Comparison of ENCODE assay signal across 8 cellular contexts in genomic region chr17:1561420-1562177, GRCh38. TPM values are rescaled to one million over a fixed set of nuclear protein-coding genes. Genes with fewer than 3 reads are reported as not detected.
DNase-seq lines count a peak whose midpoint lies in the region; ATAC-seq and TF ChIP-seq lines count a peak whose summit lies in the region.

No MANE protein-coding gene starts in this region.

- peak in 1 of 2 experiments; percentile 13 for TF ChIP-seq CTCF in tibial artery (IDR thresholded peaks at IDR 0.05)

- intact Hi-C loops in activated CD4-positive, alpha-beta T cell treated with anti-CD3 and anti-CD28 coated beads, Interleukin-2, amount 10 ng/mL, durations not matched to agents 24 days and 14 days (cut with micrococcal nuclease) = loop anchor here (1.0 kb wide), 1 partner anchor 45 kb away; the partner anchor contains the start of gene INPP5K
- intact Hi-C loops in tibial artery (cut with DNase I; ENCODE audit: low total_unique reads) = no loop called here

- H3K9ac ChIP-seq in HUES48 (ENCODE audit: low read depth, low read length) (no peak overlapping the region; the same call in 1 of the 2 replicates), mucosa of rectum (ENCODE audit: low read depth in 1 of 2, low read length in 2 of 2) (peak overlapping the region; percentile 70 to 77)

- H3K9me3 Mint-ChIP-seq in activated CD4-positive, alpha-beta T cell treated with anti-CD3 and anti-CD28 coated beads, Interleukin-2, amount 10 ng/mL, durations not matched to agents 24 days and 14 days = no peaks in the 10 kb centered on the region
- H3K9me3 Mint-ChIP-seq in effector memory CD8-positive, alpha-beta T cell = no peaks in the 10 kb centered on the region

- H3K36me3 ChIP-seq in HUES48 (ENCODE audit: control insufficient read depth, insufficient read depth, low read length) (peaks cover 6% of the 10 kb centered on the region; the same call in 1 of the 2 replicates), mucosa of rectum (ENCODE audit: control insufficient read depth in 2 of 2, insufficient read depth in 2 of 2, low read length in 2 of 2) (no peaks in the 10 kb centered on the region), tibial artery (peaks cover 0 to 10% (median 6%) of the 10 kb centered on the region in 3 donors)

- H3K27me3 ChIP-seq in HUES48 (ENCODE audit: control insufficient read depth, insufficient read depth, low read length) (no peaks in the 10 kb centered on the region), mucosa of rectum (ENCODE audit: control insufficient read depth in 2 of 2, insufficient read depth in 2 of 2, low read length in 2 of 2) (peaks cover 0 to 5% of the 10 kb centered on the region in 2 donors), tibial artery (no peaks in the 10 kb centered on the region)

- H3K4me3 Mint-ChIP-seq in activated CD4-positive, alpha-beta T cell treated with anti-CD3 and anti-CD28 coated beads, Interleukin-2, amount 10 ng/mL, durations not matched to agents 24 days and 14 days = peak overlapping the region; percentile 91
- H3K4me3 Mint-ChIP-seq in effector memory CD8-positive, alpha-beta T cell = peak overlapping the region; percentile 79 to 84

- DNase-seq in activated CD4-positive, alpha-beta T cell treated with anti-CD3 and anti-CD28 coated beads, Interleukin-2, amount 10 ng/mL, durations not matched to agents 24 days and 14 days = peak; percentile 83
- DNase-seq in effector memory CD8-positive, alpha-beta T cell = peak; percentile 18 to 22 (median 21)
- DNase-seq in tibial artery = no peak

- peaks cover 13% of the 10 kb centered on the region for H3K36me3 Mint-ChIP-seq in activated CD4-positive, alpha-beta T cell treated with anti-CD3 and anti-CD28 coated beads, Interleukin-2, amount 10 ng/mL, durations not matched to agents 24 days and 14 days (ENCODE audit: low read depth)
- H3K36me3 Mint-ChIP-seq in effector memory CD8-positive, alpha-beta T cell (ENCODE audit: insufficient read depth) = peaks cover 7% of the 10 kb centered on the region

- H3K9me3 ChIP-seq in HUES48 (ENCODE audit: control insufficient read depth, insufficient read depth, low read length) = no peaks in the 10 kb centered on the region
- H3K9me3 ChIP-seq in mucosa of rectum (ENCODE audit: control insufficient read depth in 2 of 2, low read length in 2 of 2) = no peaks in the 10 kb centered on the region
- no peaks in the 10 kb centered on the region for H3K9me3 ChIP-seq in tibial artery

- H3K27ac Mint-ChIP-seq in activated CD4-positive, alpha-beta T cell treated with anti-CD3 and anti-CD28 coated beads, Interleukin-2, amount 10 ng/mL, durations not matched to agents 24 days and 14 days = peak overlapping the region; percentile 68
- peak overlapping the region; percentile 55 to 91 for H3K27ac Mint-ChIP-seq in effector memory CD8-positive, alpha-beta T cell

- H3K4me1 Mint-ChIP-seq in activated CD4-positive, alpha-beta T cell treated with anti-CD3 and anti-CD28 coated beads, Interleukin-2, amount 10 ng/mL, durations not matched to agents 24 days and 14 days = peaks cover 31% of the 10 kb centered on the region
- H3K4me1 Mint-ChIP-seq in effector memory CD8-positive, alpha-beta T cell (ENCODE audit: low read depth in 2 of 2) = peaks cover 21 to 28% of the 10 kb centered on the region in 2 donors

- H3K4me1 ChIP-seq in HUES48 (ENCODE audit: control insufficient read depth, insufficient read depth, low read length) (peaks cover 17% of the 10 kb centered on the region), mucosa of rectum (ENCODE audit: control insufficient read depth in 2 of 2, insufficient read depth in 2 of 2, low read length in 2 of 2) (peaks cover 21 to 31% of the 10 kb centered on the region in 2 donors), tibial artery (peaks cover 0 to 33% (median 18%) of the 10 kb centered on the region in 4 donors)

- H3K27me3 Mint-ChIP-seq in activated CD4-positive, alpha-beta T cell treated with anti-CD3 and anti-CD28 coated beads, Interleukin-2, amount 10 ng/mL, durations not matched to agents 24 days and 14 days = peaks cover 7% of the 10 kb centered on the region
- H3K27me3 Mint-ChIP-seq in effector memory CD8-positive, alpha-beta T cell = no peaks in the 10 kb centered on the region

- peak overlapping the region; percentile 69 for H3K4me3 ChIP-seq in HUES48 (ENCODE audit: low read depth, low read length)
- H3K4me3 ChIP-seq in mucosa of rectum (ENCODE audit: low read length in 2 of 2) = peak overlapping the region; percentile 78 to 80
- peak overlapping the region; percentile 86 to 94 for H3K4me3 ChIP-seq in tibial artery

- peak; percentile 19 for ATAC-seq in GM18511 (IDR thresholded peaks at IDR 0.05; ENCODE audit: unreplicated experiment)
- ATAC-seq in effector memory CD8-positive, alpha-beta T cell (replicated peaks) = peak; percentile 35
- no peak for ATAC-seq in HG02610 (IDR thresholded peaks at IDR 0.05; ENCODE audit: unreplicated experiment)
- no peak for ATAC-seq in GM18907 (IDR thresholded peaks at IDR 0.05; ENCODE audit: unreplicated experiment)

- peak overlapping the region; percentile 42 for H3K27ac ChIP-seq in HUES48 (ENCODE audit: low read depth, low read length)
- peak overlapping the region; percentile 84 to 86 for H3K27ac ChIP-seq in mucosa of rectum (ENCODE audit: low read depth in 2 of 2, low read length in 2 of 2)
- peak overlapping the region; percentile 88 to 90 for H3K27ac ChIP-seq in tibial artery

RNA-seq across cellular contexts. Expression of gene PITPNA, which starts 1.0 kb away (rescaled TPM):
- total RNA-seq in activated CD4-positive, alpha-beta T cell treated with anti-CD3 and anti-CD28 coated beads, Interleukin-2, amount 10 ng/mL, durations not matched to agents 24 days and 14 days = 74.3 and 76.1 TPM in 2 replicates

RNA-seq across cellular contexts. Expression of gene INPP5K, which starts 45.2 kb away (rescaled TPM):
- 19.1 and 21.0 TPM in 2 replicates for total RNA-seq in activated CD4-positive, alpha-beta T cell treated with anti-CD3 and anti-CD28 coated beads, Interleukin-2, amount 10 ng/mL, durations not matched to agents 24 days and 14 days

Comparison
In these comparisons a context has a peak if more than half of its experiments do, and no peak if none do; other contexts are left out.
1. ATAC-seq: peak in GM18511 (single experiment) and effector memory CD8-positive, alpha-beta T cell (single experiment); none in HG02610 (single experiment) and GM18907 (single experiment).
2. DNase-seq: peak in activated CD4-positive, alpha-beta T cell treated with anti-CD3 and anti-CD28 coated beads, Interleukin-2, amount 10 ng/mL, durations not matched to agents 24 days and 14 days (single experiment) and effector memory CD8-positive, alpha-beta T cell (3 of 3); none in tibial artery (0 of 2).
3. Peak in every context shown above with its lines, with median percentiles within 50 percentile points of each other: H3K27ac ChIP-seq and H3K4me3 ChIP-seq.